Comparison of ENCODE assay signal across 1 cellular context in genomic region chr12:94309348-94309747, GRCh38.
TF ChIP-seq lines count a peak whose summit lies in the region.

No MANE protein-coding gene starts in this region.

TF ChIP-seq in GM12878, 131 proteins besides CTCF, POLR2A, EP300 and RAD21 (continued from another document):
- TF ChIP-seq FOXM1 (IDR thresholded peaks at IDR 0.05; ENCODE audit: low read depth, low read length) (peak; percentile 77; the same call in 1 of the 2 replicates), SKIL (IDR thresholded peaks at IDR 0.05; ENCODE audit: low read depth, poor library complexity, severe bottlenecking) (peak; percentile 18), NFIC (IDR thresholded peaks at IDR 0.05; ENCODE audit: low read depth, low read length) (peak; percentile 93), MEF2A (IDR thresholded peaks at IDR 0.05; ENCODE audit: insufficient read depth, low read depth, low read length) (0 out of 2 replicates have a peak, but pooled peaks have one; percentile 59), RELB (IDR thresholded peaks at IDR 0.05; ENCODE audit: low read depth) (no peak), DPF2 (IDR thresholded peaks at IDR 0.05) (peak; percentile 46; the same call in 1 of the 2 replicates), ETV6 (conservative IDR thresholded peaks at IDR 0.05 in 1 of 2, IDR thresholded peaks at IDR 0.05 in 1 of 2; ENCODE audit: borderline replicate concordance in 1 of 2, low read depth in 1 of 2) (peak in 1 of 2 experiments; percentile 59; a peak in 1 of 4 replicates), RBBP5 (conservative IDR thresholded peaks at IDR 0.05) (no peak), ATF7 (IDR thresholded peaks at IDR 0.05; ENCODE audit: low read depth) (peak; percentile 37), SREBF1 (IDR thresholded peaks at IDR 0.05; ENCODE audit: low read length) (no peak), RCOR1 (conservative IDR thresholded peaks at IDR 0.05; ENCODE audit: low read depth, low read length) (0 out of 2 replicates have a peak, but pooled peaks have one; percentile 65), BCL11A (IDR thresholded peaks at IDR 0.05; ENCODE audit: low read depth, low read length) (peak; percentile 78; the same call in 1 of the 2 replicates), MTA3 (IDR thresholded peaks at IDR 0.05; ENCODE audit: borderline replicate concordance, low read length) (0 out of 2 replicates have a peak, but pooled peaks have one; percentile 39), EGR1 (IDR thresholded peaks at IDR 0.05; ENCODE audit: borderline replicate concordance in 1 of 2, low read depth in 2 of 2, low read length in 2 of 2) (no peak), ZBED1 (IDR thresholded peaks at IDR 0.05; ENCODE audit: borderline replicate concordance) (no peak), PML (IDR thresholded peaks at IDR 0.05; ENCODE audit: low read length) (peak; percentile 77), POU2F2 (IDR thresholded peaks at IDR 0.05; ENCODE audit: borderline replicate concordance, low read depth, low read length) (no peak), MTA2 (IDR thresholded peaks at IDR 0.05; ENCODE audit: low read depth) (peak; percentile 81), IRF4 (IDR thresholded peaks at IDR 0.05; ENCODE audit: low read depth, low read length) (0 out of 2 replicates have a peak, but pooled peaks have one; percentile 41), RUNX3 (IDR thresholded peaks at IDR 0.05; ENCODE audit: low read length) (peak; percentile 53)
